9 cellular contexts compared by ENCODE assay signal in genomic region chr22:37751449-37752188, GRCh38. TPM values are rescaled to one million over a fixed set of nuclear protein-coding genes. Genes with fewer than 3 reads are reported as not detected.
A peak's percentile ranks its signal among the peaks of the same experiment; 100 is the strongest.
DNase-seq lines count a peak whose midpoint lies in the region; ATAC-seq and TF ChIP-seq lines count a peak whose summit lies in the region.
"Had no signal": no experiment of that assay in that cellular context is flagged by ENCODE, and none has a peak within 500 bp of the region (broad histone marks: within the 10 kb centered on the region; RNA-seq: fewer than 3 reads in every experiment).

No MANE protein-coding gene starts in this region.

- no peak for TF ChIP-seq EP300 in gastroesophageal sphincter (IDR thresholded peaks at IDR 0.05)
- no peak for TF ChIP-seq EP300 in ovary (IDR thresholded peaks at IDR 0.05)

- H3K27ac ChIP-seq in VCaP (peak overlapping the region; percentile 92), gastroesophageal sphincter (peak overlapping the region; percentile 75 to 96 (median 90)), ovary (peak overlapping the region; percentile 62 to 78), uterus (peak overlapping the region; percentile 95 to 96)

- WGBS in gastroesophageal sphincter (ENCODE audit: low coverage in 1 of 2), 2 donors = 40% methylated on average over 1 of the region's 11 CpGs; no CpG with 5 or more reads in 1 of the 2 donors
- WGBS in ovary, 3 donors = 47 to 59% (median 59%) methylated on average over 10 to 11 of the region's 11 CpGs

- intact Hi-C loops in ovary (cut with DNase I) (no loop called here), uterus (cut with DNase I; ENCODE audit: low total_unique reads) (no loop called here)

- TF ChIP-seq POLR2A in gastroesophageal sphincter (IDR thresholded peaks at IDR 0.05) (no peak), ovary (IDR thresholded peaks at IDR 0.05) (no peak), uterus (IDR thresholded peaks at IDR 0.05) (no peak)

- ATAC-seq in gastroesophageal sphincter = no peak
- no peak for ATAC-seq in GM21528 (IDR thresholded peaks at IDR 0.05; ENCODE audit: low FRiP score, unreplicated experiment)

- H3K36me3 ChIP-seq in gastroesophageal sphincter (peaks cover 0 to 31% of the 10 kb centered on the region in 2 donors), ovary (no peaks in the 10 kb centered on the region), uterus (no peaks in the 10 kb centered on the region)

- peaks cover 12 to 85% (median 67%) of the 10 kb centered on the region in 3 donors for H3K4me1 ChIP-seq in gastroesophageal sphincter
- H3K4me1 ChIP-seq in ovary (ENCODE audit: insufficient read depth) = peaks cover 50% of the 10 kb centered on the region
- H3K4me1 ChIP-seq in uterus = peaks cover 23 to 44% of the 10 kb centered on the region in 2 donors

- DNase-seq in ovary (peak in 1 of 5 donors; percentile 64), uterus (no peak), NCI-H446 (lab: John Stamatoyannopoulos, UW) (no peak), AG08396 (ENCODE audit: low spot score) (no peak)
- DNase-seq: NCI-H1417, OCI-M1 had no signal

- no peak overlapping the region for H3K4me3 ChIP-seq in gastroesophageal sphincter
- no peak overlapping the region for H3K4me3 ChIP-seq in ovary
- H3K4me3 ChIP-seq in uterus = no peak overlapping the region

- no peaks in the 10 kb centered on the region for H3K27me3 ChIP-seq in gastroesophageal sphincter
- H3K27me3 ChIP-seq in ovary = no peaks in the 10 kb centered on the region
- no peaks in the 10 kb centered on the region for H3K27me3 ChIP-seq in uterus

- TF ChIP-seq CTCF in VCaP (conservative IDR thresholded peaks at IDR 0.05) (no peak), gastroesophageal sphincter (IDR thresholded peaks at IDR 0.05) (no peak), ovary (IDR thresholded peaks at IDR 0.05) (no peak), uterus (IDR thresholded peaks at IDR 0.05) (no peak)

- H3K9me3 ChIP-seq in gastroesophageal sphincter (no peaks in the 10 kb centered on the region), ovary (no peaks in the 10 kb centered on the region), uterus (no peaks in the 10 kb centered on the region)

RNA-seq across cellular contexts. Expression of gene TRIOBP, which starts 54.8 kb away (rescaled TPM):
- total RNA-seq in gastroesophageal sphincter (100 to 1,000 TPM; 128 to 234 (median 137) TPM), ovary (100 to 1,000 TPM in 2 of 7 donors, 10 to 100 TPM in 5; 54.6 to 175 (median 88.7) TPM), uterus (100 to 1,000 TPM in 3 of 4 donors, 10 to 100 TPM in 1; 56.2 to 177 (median 127) TPM)
- polyA plus RNA-seq in ovary = 10 to 100 TPM; 19.5 to 69.5 TPM

RNA-seq across cellular contexts. Expression of gene GCAT, which starts 56.1 kb away (rescaled TPM):
- 10 to 100 TPM in 3 of 4 donors, 1 to 10 TPM in 1; 8.0 to 21.0 (median 15.7) TPM for total RNA-seq in gastroesophageal sphincter
- total RNA-seq in ovary = 10 to 100 TPM in 3 of 7 donors, 1 to 10 TPM in 4; 2.3 to 17.7 (median 9.9) TPM
- 10 to 100 TPM in 1 of 2 donors, 1 to 10 TPM in 1; 2.6 to 10.6 TPM for polyA plus RNA-seq in ovary
- 10 to 100 TPM in 3 of 4 donors, 1 to 10 TPM in 1; 3.8 to 53.8 (median 14.9) TPM for total RNA-seq in uterus
